9 cellular contexts compared by ENCODE assay signal in genomic region chr6:81241717-81242116, GRCh38.
DNase-seq lines count a peak whose midpoint lies in the region; ATAC-seq and TF ChIP-seq lines count a peak whose summit lies in the region.
"Had no signal": no experiment of that assay in that cellular context is flagged by ENCODE, and none has a peak within 500 bp of the region (broad histone marks: within the 10 kb centered on the region; RNA-seq: fewer than 3 reads in every experiment).

No MANE protein-coding gene starts in this region.

- no peaks in the 10 kb centered on the region for H3K36me3 ChIP-seq in DND-41 (ENCODE audit: insufficient read depth, low read length)
- no peaks in the 10 kb centered on the region for H3K36me3 ChIP-seq in mesenchymal stem cell (ENCODE audit: control insufficient read depth in 1 of 2, insufficient read depth in 2 of 2, low read depth in 1 of 2, low read length in 2 of 2)
- no peaks in the 10 kb centered on the region for H3K36me3 ChIP-seq in gastroesophageal sphincter
- H3K36me3 ChIP-seq: SJSA1 had no signal

- H3K27me3 Mint-ChIP-seq in stimulated activated naive CD8-positive, alpha-beta T cell treated with anti-CD3 and anti-CD28 coated beads, Interleukin-15, amount 100 ng/mL, for 72 hours: no peaks in the 10 kb centered on the region

- DNase-seq in DND-41: no peak
- DNase-seq in LoVo (ENCODE audit: low spot score): peak; percentile 16
- peak; percentile 71 for DNase-seq in astrocyte of the spinal cord (ENCODE audit: low read depth, low spot score)
- peak; percentile 38 for DNase-seq in mesenchymal stem cell
- DNase-seq in DMS153 treated with DMSO at 0.1 percent for 48 hours (lab: John Stamatoyannopoulos, UW; ENCODE audit: unreplicated experiment): no peak
- DNase-seq in stimulated activated naive CD8-positive, alpha-beta T cell treated with anti-CD3 and anti-CD28 coated beads, Interleukin-15, amount 100 ng/mL, for 72 hours: no peak
- DNase-seq in RPMI8226: no peak

- WGBS in mesenchymal stem cell: no CpG with 5 or more reads among the region's 2 CpGs
- WGBS in gastroesophageal sphincter (ENCODE audit: low coverage in 1 of 2), 2 donors: 51 to 55% methylated on average over 2 of the region's 2 CpGs

- no peak for TF ChIP-seq EP300 in gastroesophageal sphincter (IDR thresholded peaks at IDR 0.05)

- peaks cover 10% of the 10 kb centered on the region for H3K9me3 ChIP-seq in DND-41 (ENCODE audit: insufficient read depth, low read length, severe bottlenecking)
- H3K9me3 ChIP-seq in mesenchymal stem cell (ENCODE audit: control insufficient read depth, low read length): peaks cover 4% of the 10 kb centered on the region
- H3K9me3 ChIP-seq in gastroesophageal sphincter: peaks cover 0 to 8% (median 0%) of the 10 kb centered on the region in 3 donors
- H3K9me3 ChIP-seq: SJSA1 had no signal

- H3K4me1 Mint-ChIP-seq in stimulated activated naive CD8-positive, alpha-beta T cell treated with anti-CD3 and anti-CD28 coated beads, Interleukin-15, amount 100 ng/mL, for 72 hours: no peaks in the 10 kb centered on the region

- no peaks in the 10 kb centered on the region for H4K20me1 ChIP-seq in DND-41 (ENCODE audit: insufficient read depth, low read length)

- H2AFZ ChIP-seq in DND-41 (ENCODE audit: low read depth, low read length) (no peak overlapping the region), mesenchymal stem cell (ENCODE audit: low read depth, low read length) (no peak overlapping the region)

- no peak overlapping the region for H4K91ac ChIP-seq in mesenchymal stem cell (ENCODE audit: low read length)

- H3K4me3 ChIP-seq in DND-41 (ENCODE audit: low read depth in 1 of 2, low read length in 2 of 2) (no peak overlapping the region), astrocyte of the spinal cord (ENCODE audit: low read depth, low read length) (no peak overlapping the region), mesenchymal stem cell (ENCODE audit: insufficient read depth in 1 of 2, low read depth in 1 of 2, low read length in 2 of 2) (no peak overlapping the region), gastroesophageal sphincter (no peak overlapping the region)
- H3K4me3 ChIP-seq: SJSA1 had no signal

- 0 out of 2 replicates have a peak, but pooled peaks cover 1% of the 10 kb centered on the region for H3K4me1 ChIP-seq in DND-41 (ENCODE audit: insufficient read depth, low read length)
- no peaks in the 10 kb centered on the region for H3K4me1 ChIP-seq in mesenchymal stem cell (ENCODE audit: control insufficient read depth, insufficient read depth, low read depth, low read length)
- no peaks in the 10 kb centered on the region for H3K4me1 ChIP-seq in gastroesophageal sphincter
- H3K4me1 ChIP-seq: SJSA1 had no signal

- ATAC-seq in DND-41 (ENCODE audit: insufficient read depth, low read depth) (0 out of 3 replicates have a peak, but pooled peaks have one; percentile 40), gastroesophageal sphincter (no peak)
- no peak for ATAC-seq in stimulated activated naive CD8-positive, alpha-beta T cell treated with anti-CD3 and anti-CD28 coated beads, Interleukin-15, amount 100 ng/mL, for 72 hours

- no peak overlapping the region for H2BK12ac ChIP-seq in mesenchymal stem cell (ENCODE audit: low read length in 2 of 2)

- TF ChIP-seq POLR2A in gastroesophageal sphincter (IDR thresholded peaks at IDR 0.05): no peak

- no peak overlapping the region for H3K14ac ChIP-seq in mesenchymal stem cell (ENCODE audit: low read length in 2 of 2)

- peaks cover 0 to 5% of the 10 kb centered on the region in 2 donors for H3K9me3 Mint-ChIP-seq in stimulated activated naive CD8-positive, alpha-beta T cell treated with anti-CD3 and anti-CD28 coated beads, Interleukin-15, amount 100 ng/mL, for 72 hours

- no peak overlapping the region for H3K27ac ChIP-seq in DND-41 (ENCODE audit: low read length)
- H3K27ac ChIP-seq in mesenchymal stem cell (ENCODE audit: low read length, poor library complexity, severe bottlenecking): no peak overlapping the region
- no peak overlapping the region for H3K27ac ChIP-seq in gastroesophageal sphincter
- H3K27ac ChIP-seq: SJSA1 had no signal

- in situ Hi-C loops in astrocyte of the spinal cord (cut with HindIII; ENCODE audit: low sequenced_read_pairs): no loop called here

- no peak overlapping the region for H3K4me3 Mint-ChIP-seq in stimulated activated naive CD8-positive, alpha-beta T cell treated with anti-CD3 and anti-CD28 coated beads, Interleukin-15, amount 100 ng/mL, for 72 hours

- H3K23ac ChIP-seq in mesenchymal stem cell (ENCODE audit: low read length in 2 of 2): no peak overlapping the region

- no peak overlapping the region for H2AK5ac ChIP-seq in mesenchymal stem cell (ENCODE audit: low read length, severe bottlenecking)

- no peak overlapping the region for H4K8ac ChIP-seq in mesenchymal stem cell (ENCODE audit: low read length)

- H2BK15ac ChIP-seq in mesenchymal stem cell (ENCODE audit: low read depth, poor library complexity, severe bottlenecking): no peak overlapping the region

- no peaks in the 10 kb centered on the region for H3K79me1 ChIP-seq in mesenchymal stem cell (replicated peaks; ENCODE audit: low read length, poor library complexity, severe bottlenecking)

- TF ChIP-seq CTCF in DND-41 (IDR thresholded peaks at IDR 0.05; ENCODE audit: borderline replicate concordance, extremely low read depth, low read length, poor library complexity, severe bottlenecking) (peak; percentile 62), astrocyte of the spinal cord (IDR thresholded peaks at IDR 0.05; ENCODE audit: low read depth, low read length) (peak; percentile 51), gastroesophageal sphincter (IDR thresholded peaks at IDR 0.05) (peak in 2 of 4 experiments; percentile 18 to 32)

- no peak overlapping the region for H2BK120ac ChIP-seq in mesenchymal stem cell (ENCODE audit: low read depth, low read length)

- H3K18ac ChIP-seq in mesenchymal stem cell (ENCODE audit: low read depth in 1 of 2, low read length in 2 of 2): no peak overlapping the region

- H3K9ac ChIP-seq in DND-41 (ENCODE audit: low read depth, low read length): no peak overlapping the region
- H3K9ac ChIP-seq in mesenchymal stem cell (ENCODE audit: low read length): no peak overlapping the region

- H3K4me2 ChIP-seq in DND-41 (ENCODE audit: insufficient read depth, low read length) (no peak overlapping the region), mesenchymal stem cell (ENCODE audit: low read length, poor library complexity, severe bottlenecking) (no peak overlapping the region)

- H3K4ac ChIP-seq in mesenchymal stem cell (ENCODE audit: low read depth in 1 of 2, low read length in 2 of 2): no peak overlapping the region

- H3K27me3 ChIP-seq in DND-41 (ENCODE audit: insufficient read depth, low read length, poor library complexity): no peaks in the 10 kb centered on the region
- no peaks in the 10 kb centered on the region for H3K27me3 ChIP-seq in mesenchymal stem cell (ENCODE audit: control insufficient read depth in 1 of 2, insufficient read depth in 1 of 2, low read length in 2 of 2)
- H3K27me3 ChIP-seq in gastroesophageal sphincter: no peaks in the 10 kb centered on the region
- H3K27me3 ChIP-seq: SJSA1 had no signal

- no peaks in the 10 kb centered on the region for H3K79me2 ChIP-seq in DND-41 (ENCODE audit: insufficient read depth, low read length)

- H3K27ac Mint-ChIP-seq in stimulated activated naive CD8-positive, alpha-beta T cell treated with anti-CD3 and anti-CD28 coated beads, Interleukin-15, amount 100 ng/mL, for 72 hours: no peak overlapping the region

- no peak overlapping the region for H2BK5ac ChIP-seq in mesenchymal stem cell (ENCODE audit: low read depth, low read length, poor library complexity, severe bottlenecking)

Comparison
In these comparisons a context has a peak if more than half of its experiments do, and no peak if none do; other contexts are left out.
1. DNase-seq: peak in LoVo (single experiment), astrocyte of the spinal cord (single experiment) and mesenchymal stem cell (single experiment); none in DND-41 (single experiment), DMS153 treated with DMSO at 0.1 percent for 48 hours (single experiment), stimulated activated naive CD8-positive, alpha-beta T cell treated with anti-CD3 and anti-CD28 coated beads, Interleukin-15, amount 100 ng/mL, for 72 hours (0 of 2) and RPMI8226 (single experiment).